Comparison of ENCODE assay signal across 1 cellular context in genomic region chr19:51339687-51340656, GRCh38.
A peak's percentile ranks its signal among the peaks of the same experiment; 100 is the strongest.
TF ChIP-seq lines count a peak whose summit lies in the region.

No MANE protein-coding gene starts in this region.

TF ChIP-seq in K562, 482 proteins besides CTCF, POLR2A, EP300 and RAD21 (continued from another document and continues in another):
- TF ChIP-seq ZMIZ1 (IDR thresholded peaks at IDR 0.05; ENCODE audit: low read depth in 2 of 2, low read length in 2 of 2) = no peak
- TF ChIP-seq ZNF740 (CRISPR knock-in tag; IDR thresholded peaks at IDR 0.05) = peak; percentile 77; the same call in 1 of the 2 replicates
- TF ChIP-seq ZNF740 (tag; IDR thresholded peaks at IDR 0.05) = no peak
- peak; percentile 72 for TF ChIP-seq SP1 (CRISPR knock-in tag; IDR thresholded peaks at IDR 0.05)
- TF ChIP-seq ZBTB11 (CRISPR knock-in tag; IDR thresholded peaks at IDR 0.05) = peak in 1 of 3 experiments; percentile 45; a peak in 1 of 6 replicates
- no peak for TF ChIP-seq SRSF7 (optimal IDR thresholded peaks at IDR 0.05; ENCODE audit: low read depth, low read length)
- TF ChIP-seq, protein P1, sequence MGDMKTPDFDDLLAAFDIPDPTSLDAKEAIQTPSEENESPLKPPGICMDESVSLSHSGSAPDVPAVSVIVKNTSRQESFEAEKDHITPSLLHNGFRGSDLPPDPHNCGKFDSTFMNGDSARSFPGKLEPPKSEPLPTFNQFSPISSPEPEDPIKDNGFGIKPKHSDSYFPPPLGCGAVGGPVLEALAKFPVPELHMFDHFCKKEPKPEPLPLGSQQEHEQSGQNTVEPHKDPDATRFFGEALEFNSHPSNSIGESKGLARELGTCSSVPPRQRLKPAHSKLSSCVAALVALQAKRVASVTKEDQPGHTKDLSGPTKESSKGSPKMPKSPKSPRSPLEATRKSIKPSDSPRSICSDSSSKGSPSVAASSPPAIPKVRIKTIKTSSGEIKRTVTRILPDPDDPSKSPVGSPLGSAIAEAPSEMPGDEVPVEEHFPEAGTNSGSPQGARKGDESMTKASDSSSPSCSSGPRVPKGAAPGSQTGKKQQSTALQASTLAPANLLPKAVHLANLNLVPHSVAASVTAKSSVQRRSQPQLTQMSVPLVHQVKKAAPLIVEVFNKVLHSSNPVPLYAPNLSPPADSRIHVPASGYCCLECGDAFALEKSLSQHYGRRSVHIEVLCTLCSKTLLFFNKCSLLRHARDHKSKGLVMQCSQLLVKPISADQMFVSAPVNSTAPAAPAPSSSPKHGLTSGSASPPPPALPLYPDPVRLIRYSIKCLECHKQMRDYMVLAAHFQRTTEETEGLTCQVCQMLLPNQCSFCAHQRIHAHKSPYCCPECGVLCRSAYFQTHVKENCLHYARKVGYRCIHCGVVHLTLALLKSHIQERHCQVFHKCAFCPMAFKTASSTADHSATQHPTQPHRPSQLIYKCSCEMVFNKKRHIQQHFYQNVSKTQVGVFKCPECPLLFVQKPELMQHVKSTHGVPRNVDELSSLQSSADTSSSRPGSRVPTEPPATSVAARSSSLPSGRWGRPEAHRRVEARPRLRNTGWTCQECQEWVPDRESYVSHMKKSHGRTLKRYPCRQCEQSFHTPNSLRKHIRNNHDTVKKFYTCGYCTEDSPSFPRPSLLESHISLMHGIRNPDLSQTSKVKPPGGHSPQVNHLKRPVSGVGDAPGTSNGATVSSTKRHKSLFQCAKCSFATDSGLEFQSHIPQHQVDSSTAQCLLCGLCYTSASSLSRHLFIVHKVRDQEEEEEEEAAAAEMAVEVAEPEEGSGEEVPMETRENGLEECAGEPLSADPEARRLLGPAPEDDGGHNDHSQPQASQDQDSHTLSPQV (IDR thresholded peaks at IDR 0.05) = peak; percentile 91
- TF ChIP-seq MBD1 (CRISPR knock-in tag; IDR thresholded peaks at IDR 0.05) = no peak
- no peak for TF ChIP-seq ZBTB33 (CRISPR knock-in tag; IDR thresholded peaks at IDR 0.05)
- no peak for TF ChIP-seq TCF7 (IDR thresholded peaks at IDR 0.05; ENCODE audit: borderline replicate concordance)
- no peak for TF ChIP-seq NFYB (IDR thresholded peaks at IDR 0.05; ENCODE audit: extremely low read depth, insufficient read length)
- no peak for TF ChIP-seq CHD2 (IDR thresholded peaks at IDR 0.05; ENCODE audit: low read depth, low read length)
- peak; percentile 95 for TF ChIP-seq MGA (IDR thresholded peaks at IDR 0.05)
- no peak for TF ChIP-seq ZFP1 (CRISPR knock-in tag; IDR thresholded peaks at IDR 0.05)
- no peak for TF ChIP-seq LARP7 (IDR thresholded peaks at IDR 0.05)
- TF ChIP-seq FOSL1 (tag; conservative IDR thresholded peaks at IDR 0.05) = peak; percentile 74
- no peak for TF ChIP-seq ZNF77 (CRISPR knock-in tag; IDR thresholded peaks at IDR 0.05)
- peak; percentile 81 for TF ChIP-seq SIN3B (IDR thresholded peaks at IDR 0.05; ENCODE audit: low read depth)
